In the genomic region with DNA sequence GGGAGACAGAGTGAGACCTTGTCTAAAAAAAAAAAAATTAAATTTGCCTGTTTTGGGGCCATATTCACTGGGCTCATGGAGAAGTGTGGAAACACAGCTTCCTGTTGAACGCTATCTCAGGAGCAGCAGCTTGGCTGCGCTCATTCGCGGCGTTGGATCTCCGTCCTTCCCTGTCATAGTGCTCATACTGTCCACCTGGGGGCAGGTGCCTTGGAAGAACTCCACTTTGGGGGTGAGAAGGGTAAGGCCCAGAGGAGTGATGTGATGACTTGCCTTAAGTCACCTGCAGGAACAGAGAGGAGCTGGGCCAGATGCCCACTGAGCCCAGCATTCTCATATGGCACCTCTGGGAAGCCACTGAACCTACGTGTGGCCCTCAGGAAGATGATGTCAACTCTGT, we compare ENCODE assay signal across 24 cellular contexts.
A peak's percentile ranks its signal among the peaks of the same experiment; 100 is the strongest.
DNase-seq lines count a peak whose midpoint lies in the region; ATAC-seq and TF ChIP-seq lines count a peak whose summit lies in the region.
"Had no signal": no experiment of that assay in that cellular context is flagged by ENCODE, and none has a peak within 500 bp of the region (broad histone marks: within the 10 kb centered on the region; RNA-seq: fewer than 3 reads in every experiment).

No MANE protein-coding gene starts in this region.

- H3K4me1 ChIP-seq in GM23338 (ENCODE audit: insufficient read depth) (no peaks in the 10 kb centered on the region), HEK293 (ENCODE audit: control insufficient read depth, insufficient read depth, low read length) (no peaks in the 10 kb centered on the region), SJCRH30 (no peaks in the 10 kb centered on the region)
- H3K4me1 ChIP-seq: Caco-2 had no signal

- DNase-seq in GM23338 (ENCODE audit: low spot score) (peak; percentile 26), chondrocyte (ENCODE audit: low spot score) (peak; percentile 29), posterior vena cava (ENCODE audit: low spot score) (peak; percentile 55), SJCRH30 (no peak), HEK293T (ENCODE audit: extremely low spot score) (no peak)
- DNase-seq: activated CD4-positive, alpha-beta T cell treated with anti-CD3 and anti-CD28 coated beads, Interleukin-2, amount 50 U/mL, for 4 hours; activated CD4-positive, CD25-positive, alpha-beta regulatory T cell; Caco-2; cerebellar nuclear complex; DMS79; GOT3; left ventricle myocardium superior; naive B cell; NCI-H1417; NCI-H2081; NCI-H226; NCI-H69 had no signal

- H4K20me1 ChIP-seq in GM23338 (replicated peaks; ENCODE audit: insufficient read depth) = 0 out of 2 replicates have a peak, but pooled peaks cover under 1% of the 10 kb centered on the region

- H3K27ac ChIP-seq in GM23338 (ENCODE audit: low read depth) (no peak overlapping the region), HEK293 (ENCODE audit: extremely low read depth, low read depth, low read length) (no peak overlapping the region), SJCRH30 (no peak overlapping the region)
- H3K27ac ChIP-seq: C4-2B, neutrophil had no signal

- H3K9me3 Mint-ChIP-seq in GM23338 (no peaks in the 10 kb centered on the region), chondrocyte (ENCODE audit: low read depth) (no peaks in the 10 kb centered on the region)
- H3K9me3 Mint-ChIP-seq: naive B cell, type B pancreatic cell had no signal

- peaks cover 5% of the 10 kb centered on the region; the same call in 2 of the 3 replicates for H3K4me1 Mint-ChIP-seq in GM23338
- H3K4me1 Mint-ChIP-seq in chondrocyte (ENCODE audit: low read depth) = no peaks in the 10 kb centered on the region
- H3K4me1 Mint-ChIP-seq: naive B cell had no signal

- H3K4me3 Mint-ChIP-seq in GM23338 (no peak overlapping the region), chondrocyte (ENCODE audit: unreplicated experiment) (no peak overlapping the region)
- H3K4me3 Mint-ChIP-seq: naive B cell, type B pancreatic cell had no signal

- TF ChIP-seq CTCF in GM23338 (conservative IDR thresholded peaks at IDR 0.05; ENCODE audit: low read depth in 2 of 2) = peak in 1 of 2 experiments; percentile 34; a peak in 2 of 4 replicates
- 0 out of 2 replicates have a peak, but pooled peaks have one; percentile 12 for TF ChIP-seq CTCF in HEK293 (tag by site-specific recombination; IDR thresholded peaks at IDR 0.05)
- TF ChIP-seq CTCF in chondrocyte (IDR thresholded peaks at IDR 0.05) = no peak

- TF ChIP-seq POLR2A in GM18505 (IDR thresholded peaks at IDR 0.05; ENCODE audit: borderline replicate concordance, extremely low read depth, insufficient read depth, insufficient read length) = no peak

- CTCF ChIA-PET in HEK293 (lab: Yijun Ruan, JAX) (interaction anchor here (0.6 to 1.0 kb wide), 3 partner anchors 11 to 63 kb away, joined by 3 read pairs; no protein-coding TSS in a partner anchor), HEK293T (lab: Yijun Ruan, JAX) (interaction anchor here (0.6 kb wide), 1 partner anchor 14 kb away, joined by 4 read pairs; no protein-coding TSS in a partner anchor)

- no peaks in the 10 kb centered on the region for H3F3A ChIP-seq in GM23338 (replicated peaks; ENCODE audit: low read depth)

- peaks cover 18% of the 10 kb centered on the region for H3K36me3 Mint-ChIP-seq in GM23338 (ENCODE audit: low read depth)
- H3K36me3 Mint-ChIP-seq in chondrocyte (ENCODE audit: low read depth) = peaks cover 23% of the 10 kb centered on the region

- no peaks in the 10 kb centered on the region for H3K9me2 ChIP-seq in GM23338 (ENCODE audit: insufficient read depth)

- H3K36me3 ChIP-seq in GM23338 (ENCODE audit: insufficient read depth) = no peaks in the 10 kb centered on the region
- peaks cover 0 to 89% of the 10 kb centered on the region in 2 experiments for H3K36me3 ChIP-seq in HEK293 (ENCODE audit: control insufficient read depth in 2 of 2, insufficient read depth in 1 of 2, low read length in 2 of 2)
- no peaks in the 10 kb centered on the region; the same call in 1 of the 2 replicates for H3K36me3 ChIP-seq in SJCRH30

- H2AFZ ChIP-seq in GM23338 = no peak overlapping the region

- no peak overlapping the region for H3K4me3 ChIP-seq in GM23338
- no peak overlapping the region for H3K4me3 ChIP-seq in HEK293 (ENCODE audit: low read depth, low read length)
- H3K4me3 ChIP-seq in SJCRH30 = no peak overlapping the region
- H3K4me3 ChIP-seq: smooth muscle cell had no signal

- intact Hi-C loops in posterior vena cava (cut with DNase I) = no loop called here

- H3K27ac Mint-ChIP-seq in GM23338 = no peak overlapping the region
- no peak overlapping the region for H3K27ac Mint-ChIP-seq in chondrocyte (ENCODE audit: unreplicated experiment)
- H3K27ac Mint-ChIP-seq: type B pancreatic cell had no signal

- H3K27me3 Mint-ChIP-seq in GM23338 (ENCODE audit: insufficient read depth, low read depth, poor library complexity) = peaks cover 5% of the 10 kb centered on the region
- H3K27me3 Mint-ChIP-seq in chondrocyte (ENCODE audit: low read depth) = no peaks in the 10 kb centered on the region
- H3K27me3 Mint-ChIP-seq: naive B cell, type B pancreatic cell had no signal

- H3K9me3 ChIP-seq in HEK293 (ENCODE audit: control insufficient read depth, insufficient read depth, low read depth, low read length) (no peaks in the 10 kb centered on the region), SJCRH30 (replicated peaks) (no peaks in the 10 kb centered on the region)
- H3K9me3 ChIP-seq: Caco-2, neutrophil had no signal

- H3K27me3 ChIP-seq in GM23338 (ENCODE audit: insufficient read depth) = no peaks in the 10 kb centered on the region
- H3K27me3 ChIP-seq in SJCRH30 = no peaks in the 10 kb centered on the region
- H3K27me3 ChIP-seq: neutrophil had no signal

- H3K4me2 ChIP-seq in GM23338 = no peak overlapping the region
- H3K4me2 ChIP-seq: smooth muscle cell had no signal

- POLR2A ChIA-PET in HEK293 (lab: Yijun Ruan, JAX) (interaction anchor here (0.8 kb wide), 1 partner anchor 83 kb away, joined by 3 read pairs; the partner anchor contains the start of gene CABIN1), HEK293T (lab: Yijun Ruan, JAX) (interaction anchor here (1.4 kb wide), 1 partner anchor 83 kb away, joined by 4 read pairs; the partner anchor contains the start of gene CABIN1)

- H3K79me2 ChIP-seq in GM23338 (replicated peaks; ENCODE audit: insufficient read depth) = no peaks in the 10 kb centered on the region

- ATAC-seq in GM23338 (peak; percentile 41; the same call in 1 of the 3 replicates), GM18505 (IDR thresholded peaks at IDR 0.05; ENCODE audit: unreplicated experiment) (no peak)
- ATAC-seq: left ventricle myocardium superior, Panc1 had no signal

TF ChIP-seq in GM23338, 12 proteins besides CTCF, POLR2A, EP300 and RAD21 (continues in another document):
- TF ChIP-seq STAT1 (IDR thresholded peaks at IDR 0.05; ENCODE audit: unreplicated experiment) = no peak

TF ChIP-seq in HEK293, 187 proteins besides CTCF, POLR2A, EP300 and RAD21 (continues in another document):
- TF ChIP-seq ZNF530 (tag by site-specific recombination; IDR thresholded peaks at IDR 0.05; ENCODE audit: low read depth) (no peak), REPIN1 (tag by site-specific recombination; IDR thresholded peaks at IDR 0.05; ENCODE audit: low read depth) (no peak), KLF8 (tag by site-specific recombination; IDR thresholded peaks at IDR 0.05) (no peak), YY1 (tag by site-specific recombination; IDR thresholded peaks at IDR 0.05) (no peak)

TF ChIP-seq in HEK293T, 16 proteins besides CTCF, POLR2A, EP300 and RAD21:
- no peak for TF ChIP-seq FOXK2 (IDR thresholded peaks at IDR 0.05)
- no peak for TF ChIP-seq ZNF384 (IDR thresholded peaks at IDR 0.05)
- TF ChIP-seq HDGF (IDR thresholded peaks at IDR 0.05; ENCODE audit: borderline replicate concordance) = no peak
- TF ChIP-seq FOXM1 (IDR thresholded peaks at IDR 0.05; ENCODE audit: borderline replicate concordance) = no peak
- TF ChIP-seq BHLHE40 (IDR thresholded peaks at IDR 0.05; ENCODE audit: borderline replicate concordance) = no peak
- no peak for TF ChIP-seq L3MBTL2 (conservative IDR thresholded peaks at IDR 0.05)
- TF ChIP-seq NFRKB (IDR thresholded peaks at IDR 0.05) = no peak
- no peak for TF ChIP-seq TARDBP (IDR thresholded peaks at IDR 0.05)
- no peak for TF ChIP-seq ARNT (IDR thresholded peaks at IDR 0.05)
- no peak for TF ChIP-seq CTBP1 (IDR thresholded peaks at IDR 0.05; ENCODE audit: borderline replicate concordance)
- TF ChIP-seq SP1 (IDR thresholded peaks at IDR 0.05) = no peak
- no peak for TF ChIP-seq ELF4 (IDR thresholded peaks at IDR 0.05)
- no peak for TF ChIP-seq LEF1 (IDR thresholded peaks at IDR 0.05; ENCODE audit: borderline replicate concordance)
- no peak for TF ChIP-seq FOXA1 (IDR thresholded peaks at IDR 0.05)
- TF ChIP-seq SUZ12 (IDR thresholded peaks at IDR 0.05) = no peak
- TF ChIP-seq, protein P1, sequence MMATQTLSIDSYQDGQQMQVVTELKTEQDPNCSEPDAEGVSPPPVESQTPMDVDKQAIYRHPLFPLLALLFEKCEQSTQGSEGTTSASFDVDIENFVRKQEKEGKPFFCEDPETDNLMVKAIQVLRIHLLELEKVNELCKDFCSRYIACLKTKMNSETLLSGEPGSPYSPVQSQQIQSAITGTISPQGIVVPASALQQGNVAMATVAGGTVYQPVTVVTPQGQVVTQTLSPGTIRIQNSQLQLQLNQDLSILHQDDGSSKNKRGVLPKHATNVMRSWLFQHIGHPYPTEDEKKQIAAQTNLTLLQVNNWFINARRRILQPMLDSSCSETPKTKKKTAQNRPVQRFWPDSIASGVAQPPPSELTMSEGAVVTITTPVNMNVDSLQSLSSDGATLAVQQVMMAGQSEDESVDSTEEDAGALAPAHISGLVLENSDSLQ (IDR thresholded peaks at IDR 0.05) = no peak

Comparison
In these comparisons a context has a peak if more than half of its experiments do, and no peak if none do; other contexts are left out.
1. DNase-seq: peak in GM23338 (single experiment), chondrocyte (single experiment) and posterior vena cava (single experiment); none in SJCRH30 (0 of 2) and HEK293T (single experiment).